ENCODE assay signal across 11 cellular contexts in the genomic region with DNA sequence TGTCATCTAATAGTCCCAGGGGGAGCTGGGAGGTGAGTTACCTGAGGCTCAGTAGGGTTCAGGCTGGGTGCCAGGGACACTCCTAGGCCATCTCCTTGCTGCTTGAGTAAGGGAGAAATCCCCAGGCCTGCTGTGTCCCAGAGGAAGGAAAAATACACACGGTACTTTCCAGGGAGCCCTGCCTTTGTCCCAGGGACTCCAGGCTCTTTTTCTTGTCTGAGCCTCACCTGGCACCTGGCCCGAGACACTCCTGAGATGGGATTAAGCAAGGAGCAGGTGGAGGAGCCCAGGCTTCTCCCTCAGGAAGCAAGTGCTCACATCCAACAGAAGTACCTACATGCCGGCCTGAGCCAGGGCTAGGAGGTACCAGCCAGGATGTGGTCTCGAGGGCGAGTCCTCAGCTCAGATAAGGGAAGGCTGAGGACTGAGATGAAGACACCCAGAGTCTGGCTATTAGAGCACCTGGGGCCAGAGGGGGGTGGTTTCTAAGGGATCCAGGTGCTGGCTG. TPM values are rescaled to one million over a fixed set of nuclear protein-coding genes. Genes with fewer than 3 reads are reported as not detected.
DNase-seq lines count a peak whose midpoint lies in the region; ATAC-seq, FAIRE-seq and TF ChIP-seq lines count a peak whose summit lies in the region.
"Had no signal": no experiment of that assay in that cellular context is flagged by ENCODE, and none has a peak within 500 bp of the region (broad histone marks: within the 10 kb centered on the region; RNA-seq: fewer than 3 reads in every experiment).

No MANE protein-coding gene starts in this region.

- peaks cover 8% of the 10 kb centered on the region for H3K36me3 Mint-ChIP-seq in stimulated activated naive CD8-positive, alpha-beta T cell treated with anti-CD3 and anti-CD28 coated beads, Interleukin-15, Interleukin-2, amounts not matched to agents 100 ng/mL and 50 ng/mL, for 24 hours (ENCODE audit: low read depth)
- H3K36me3 Mint-ChIP-seq in activated B cell treated with CpG ODN at 0.5 μM for 24 hours (ENCODE audit: low read depth) = peaks cover 9% of the 10 kb centered on the region

- H2AFZ ChIP-seq in keratinocyte (ENCODE audit: control insufficient read depth, low read length) = no peak overlapping the region

- H3K9me1 ChIP-seq in keratinocyte (ENCODE audit: control insufficient read depth, extremely low read depth, insufficient read depth, low read length) = no peaks in the 10 kb centered on the region

- dilution Hi-C loops in keratinocyte (cut with MboI; ENCODE audit: extremely low pct_ligation_motif_present, low sequenced_read_pairs) = no loop called here

- H3K27ac ChIP-seq in keratinocyte (ENCODE audit: control insufficient read depth, insufficient read depth, low read length) = peak overlapping the region; percentile 42
- peak overlapping the region; percentile 72 for H3K27ac ChIP-seq in vagina

- POLR2A ChIA-PET in activated B cell treated with CpG ODN at 0.5 μM for 24 hours (lab: Charles Lee) = interaction anchor here (0.6 to 16.7 kb wide), 6 partner anchors 10 to 38 kb away, joined by 3 to 946 read pairs (median 6); a partner anchor contains a TSS

- H3K79me2 ChIP-seq in keratinocyte (ENCODE audit: control insufficient read depth, insufficient read depth, low read length) = no peaks in the 10 kb centered on the region

- H3K4me3 ChIP-seq in keratinocyte (ENCODE audit: control insufficient read depth in 2 of 3, extremely low read depth in 1 of 3, insufficient read depth in 2 of 3, low read depth in 1 of 3, low read length in 3 of 3) = no peak overlapping the region
- peak overlapping the region; percentile 1 to 27 for H3K4me3 ChIP-seq in vagina

- H4K20me1 ChIP-seq in keratinocyte (ENCODE audit: control insufficient read depth, extremely low read depth, insufficient read depth, low read length) = no peaks in the 10 kb centered on the region

- peak; percentile 44 for FAIRE-seq in keratinocyte (lab: Jason Lieb, UNC)
- FAIRE-seq in H54 (lab: Jason Lieb, UNC) = no peak

- H3K36me3 ChIP-seq in keratinocyte (ENCODE audit: control insufficient read depth in 2 of 2, extremely low read depth in 1 of 2, insufficient read depth in 2 of 2, low read length in 2 of 2) (no peaks in the 10 kb centered on the region), vagina (no peaks in the 10 kb centered on the region)

- no peaks in the 10 kb centered on the region for H3K9me3 Mint-ChIP-seq in stimulated activated naive CD8-positive, alpha-beta T cell treated with anti-CD3 and anti-CD28 coated beads, Interleukin-15, Interleukin-2, amounts not matched to agents 100 ng/mL and 50 ng/mL, for 24 hours
- H3K9me3 Mint-ChIP-seq in activated B cell treated with CpG ODN at 0.5 μM for 24 hours = peaks cover 2% of the 10 kb centered on the region

- H3K4me2 ChIP-seq in keratinocyte (ENCODE audit: control insufficient read depth, extremely low read depth, insufficient read depth, low read depth, low read length) = peak overlapping the region; percentile 68

- H3K4me1 ChIP-seq in keratinocyte (ENCODE audit: control insufficient read depth, extremely low read depth, insufficient read depth, low read length) = peaks cover 41% of the 10 kb centered on the region
- peaks cover 42% of the 10 kb centered on the region for H3K4me1 ChIP-seq in vagina

- peaks cover 13% of the 10 kb centered on the region for H3K27me3 ChIP-seq in keratinocyte (ENCODE audit: control insufficient read depth, extremely low read depth, insufficient read depth, low read length)
- peaks cover 7% of the 10 kb centered on the region for H3K27me3 ChIP-seq in vagina

- intact Hi-C loops in activated B cell treated with CpG ODN at 0.5 μM for 24 hours (cut with micrococcal nuclease) (loop anchor here (1.0 to 10.0 kb wide), 6 partner anchors 13 to 580 kb away; a partner anchor contains a TSS), vagina (cut with DNase I) (loop anchor here (5.0 kb wide), 1 partner anchor 38 kb away; a partner anchor contains a TSS)

- no peak for DNase-seq in stimulated activated naive CD8-positive, alpha-beta T cell treated with anti-CD3 and anti-CD28 coated beads, Interleukin-15, Interleukin-2, amounts not matched to agents 100 U/mL and 50 U/mL, for 24 hours
- DNase-seq in activated B cell treated with CpG ODN at 0.5 μM for 24 hours (no peak), keratinocyte (ENCODE audit: low read depth, low spot score) (no peak), vagina (ENCODE audit: extremely low spot score in 2 of 2) (no peak), cerebellum (ENCODE audit: low spot score) (no peak), H54 (ENCODE audit: insufficient read length, low spot score) (no peak)
- DNase-seq: SIG-M5 had no signal

- ATAC-seq in stimulated activated naive CD8-positive, alpha-beta T cell treated with anti-CD3 and anti-CD28 coated beads, Interleukin-15, Interleukin-2, amounts not matched to agents 100 U/mL and 50 U/mL, for 24 hours = no peak
- ATAC-seq in activated B cell treated with CpG ODN at 0.5 μM for 24 hours (ENCODE audit: low read depth) = no peak
- no peak for ATAC-seq in GM18868 (IDR thresholded peaks at IDR 0.05; ENCODE audit: unreplicated experiment)

- TF ChIP-seq POLR2A in vagina (IDR thresholded peaks at IDR 0.05) = no peak
- TF ChIP-seq POLR2A in H54 (IDR thresholded peaks at IDR 0.05; ENCODE audit: low read depth, low read length) = no peak

- peaks cover 59% of the 10 kb centered on the region for H3K4me1 Mint-ChIP-seq in stimulated activated naive CD8-positive, alpha-beta T cell treated with anti-CD3 and anti-CD28 coated beads, Interleukin-15, Interleukin-2, amounts not matched to agents 100 ng/mL and 50 ng/mL, for 24 hours (ENCODE audit: low read depth)
- H3K4me1 Mint-ChIP-seq in activated B cell treated with CpG ODN at 0.5 μM for 24 hours = peaks cover 54% of the 10 kb centered on the region

- peak overlapping the region; percentile 46 for H3K27ac Mint-ChIP-seq in stimulated activated naive CD8-positive, alpha-beta T cell treated with anti-CD3 and anti-CD28 coated beads, Interleukin-15, Interleukin-2, amounts not matched to agents 100 ng/mL and 50 ng/mL, for 24 hours
- peak overlapping the region; percentile 82 for H3K27ac Mint-ChIP-seq in activated B cell treated with CpG ODN at 0.5 μM for 24 hours

- CTCF ChIA-PET in activated B cell treated with CpG ODN at 0.5 μM for 24 hours (lab: Charles Lee) = interaction anchor here (1.0 kb wide), 1 partner anchor 19 kb away, joined by 6 read pairs; a partner anchor contains a TSS

- peak overlapping the region; percentile 44 for H3K4me3 Mint-ChIP-seq in stimulated activated naive CD8-positive, alpha-beta T cell treated with anti-CD3 and anti-CD28 coated beads, Interleukin-15, Interleukin-2, amounts not matched to agents 100 ng/mL and 50 ng/mL, for 24 hours
- H3K4me3 Mint-ChIP-seq in activated B cell treated with CpG ODN at 0.5 μM for 24 hours = peak overlapping the region; percentile 52

- H3K9ac ChIP-seq in keratinocyte (ENCODE audit: control insufficient read depth, extremely low read depth, insufficient read depth, low read length) = peak overlapping the region; percentile 65

- no peaks in the 10 kb centered on the region for H3K27me3 Mint-ChIP-seq in stimulated activated naive CD8-positive, alpha-beta T cell treated with anti-CD3 and anti-CD28 coated beads, Interleukin-15, Interleukin-2, amounts not matched to agents 100 ng/mL and 50 ng/mL, for 24 hours
- no peaks in the 10 kb centered on the region for H3K27me3 Mint-ChIP-seq in activated B cell treated with CpG ODN at 0.5 μM for 24 hours

- TF ChIP-seq CTCF in activated B cell treated with CpG ODN at 0.5 μM for 24 hours (IDR thresholded peaks at IDR 0.05) = no peak
- TF ChIP-seq CTCF in keratinocyte (optimal IDR thresholded peaks at IDR 0.05 in 1 of 3, IDR thresholded peaks at IDR 0.05 in 1 of 3, conservative IDR thresholded peaks at IDR 0.05 in 1 of 3; ENCODE audit: extremely low read depth in 1 of 3, insufficient read depth in 2 of 3, low read length in 3 of 3) = no peak
- no peak for TF ChIP-seq CTCF in vagina (IDR thresholded peaks at IDR 0.05)

- H3K9me3 ChIP-seq in keratinocyte (ENCODE audit: control insufficient read depth, low read depth, low read length) (no peaks in the 10 kb centered on the region), vagina (no peaks in the 10 kb centered on the region)

RNA-seq across cellular contexts. Expression of a gene that starts 0.9 kb away (rescaled TPM):
- total RNA-seq in activated B cell treated with CpG ODN at 0.5 μM for 24 hours (4.9 and 5.2 TPM in 2 replicates), vagina (0.49 TPM), cerebellum (not detected)
- 0.01 to 0.08 TPM in 2 of 3 replicates, not detected in the other for polyA plus RNA-seq in keratinocyte
- not detected for polyA plus RNA-seq in keratinocyte (2011; ENCODE audit: low read depth)
- polyA plus RNA-seq in keratinocyte (2011; cell fraction: cytosol; rRNA removed) = 0.01 and 0.06 TPM in 2 replicates
- 0.19 and 0.45 TPM in 2 replicates for polyA plus RNA-seq in keratinocyte (2011; cell fraction: nucleus; rRNA removed)
- polyA plus RNA-seq in keratinocyte (2012; ENCODE audit: low replicate concordance) = 0.02 and 0.85 TPM in 2 replicates
- polyA minus RNA-seq in keratinocyte = 0.07 to 0.10 TPM in 2 of 3 replicates, not detected in the other
- not detected for polyA minus RNA-seq in keratinocyte (2011; cell fraction: cytosol; rRNA and poly(A)+ RNA removed)
- 0.16 and 0.32 TPM in 2 replicates for polyA minus RNA-seq in keratinocyte (2011; cell fraction: nucleus; rRNA and poly(A)+ RNA removed)
- polyA plus RNA-seq: right cardiac atrium had no signal

RNA-seq across cellular contexts. Expression of a gene that starts 15.0 kb away (rescaled TPM):
- total RNA-seq in activated B cell treated with CpG ODN at 0.5 μM for 24 hours (91.8 and 92.9 TPM in 2 replicates), vagina (82.0 TPM), cerebellum (2.3 TPM)
- 25.5 to 121 TPM (median 40.3 TPM) in 3 replicates for polyA plus RNA-seq in keratinocyte
- polyA plus RNA-seq in keratinocyte (2011; ENCODE audit: low read depth) = 14.1 TPM
- polyA plus RNA-seq in keratinocyte (2011; cell fraction: cytosol; rRNA removed) = 16.7 and 59.2 TPM in 2 replicates
- polyA plus RNA-seq in keratinocyte (2011; cell fraction: nucleus; rRNA removed) = 85.4 and 113 TPM in 2 replicates
- polyA plus RNA-seq in keratinocyte (2012; ENCODE audit: low replicate concordance) = 30.9 and 50.7 TPM in 2 replicates
- 18.9 to 60.1 TPM (median 23.8 TPM) in 3 replicates for polyA minus RNA-seq in keratinocyte
- polyA minus RNA-seq in keratinocyte (2011; cell fraction: cytosol; rRNA and poly(A)+ RNA removed) = 106 TPM
- polyA minus RNA-seq in keratinocyte (2011; cell fraction: nucleus; rRNA and poly(A)+ RNA removed) = 59.4 and 61.2 TPM in 2 replicates

RNA-seq across cellular contexts. Expression of a gene that starts 17.9 kb away (rescaled TPM):
- total RNA-seq in activated B cell treated with CpG ODN at 0.5 μM for 24 hours (not detected in 2 replicates), vagina (not detected), cerebellum (not detected)
- 0.17 to 0.36 TPM in 2 of 3 replicates, not detected in the other for polyA plus RNA-seq in keratinocyte
- 3.3 TPM for polyA plus RNA-seq in keratinocyte (2011; ENCODE audit: low read depth)
- 0.55 and 0.82 TPM in 2 replicates for polyA plus RNA-seq in keratinocyte (2011; cell fraction: cytosol; rRNA removed)
- 1.1 TPM in 1 of 2 replicates, not detected in the other for polyA plus RNA-seq in keratinocyte (2011; cell fraction: nucleus; rRNA removed)
- 0.92 TPM in 1 of 2 replicates, not detected in the other for polyA plus RNA-seq in keratinocyte (2012; ENCODE audit: low replicate concordance)
- not detected in 3 replicates for polyA minus RNA-seq in keratinocyte
- polyA minus RNA-seq in keratinocyte (2011; cell fraction: cytosol; rRNA and poly(A)+ RNA removed) = not detected
- not detected in 2 replicates for polyA minus RNA-seq in keratinocyte (2011; cell fraction: nucleus; rRNA and poly(A)+ RNA removed)
- total RNA-seq: right cardiac atrium, urinary bladder had no signal
- polyA plus RNA-seq: right cardiac atrium, urinary bladder had no signal

RNA-seq across cellular contexts. Expression of a gene that starts 19.4 kb away (rescaled TPM):
- 7.1 and 11.6 TPM in 2 replicates for total RNA-seq in activated B cell treated with CpG ODN at 0.5 μM for 24 hours
- 1.9 to 4.3 TPM (median 2.4 TPM) in 3 replicates for polyA plus RNA-seq in keratinocyte
- not detected for polyA plus RNA-seq in keratinocyte (2011; ENCODE audit: low read depth)
- polyA plus RNA-seq in keratinocyte (2011; cell fraction: cytosol; rRNA removed) = 2.5 and 2.6 TPM in 2 replicates
- 3.5 and 7.0 TPM in 2 replicates for polyA plus RNA-seq in keratinocyte (2011; cell fraction: nucleus; rRNA removed)
- polyA plus RNA-seq in keratinocyte (2012; ENCODE audit: low replicate concordance) = 2.2 and 5.1 TPM in 2 replicates
- polyA minus RNA-seq in keratinocyte = 1.4 to 2.1 TPM (median 1.5 TPM) in 3 replicates
- 9.8 TPM for polyA minus RNA-seq in keratinocyte (2011; cell fraction: cytosol; rRNA and poly(A)+ RNA removed)
- 1.3 and 1.9 TPM in 2 replicates for polyA minus RNA-seq in keratinocyte (2011; cell fraction: nucleus; rRNA and poly(A)+ RNA removed)
- total RNA-seq in vagina = 25.0 TPM
- total RNA-seq in cerebellum = not detected
- polyA plus RNA-seq: right cardiac atrium had no signal

RNA-seq across cellular contexts. Expression of a gene that starts 33.4 kb away (rescaled TPM):
- total RNA-seq in activated B cell treated with CpG ODN at 0.5 μM for 24 hours = 32.2 and 33.5 TPM in 2 replicates
- 10.2 to 14.6 TPM (median 11.0 TPM) in 3 replicates for polyA plus RNA-seq in keratinocyte
- 8.1 TPM for polyA plus RNA-seq in keratinocyte (2011; ENCODE audit: low read depth)
- polyA plus RNA-seq in keratinocyte (2011; cell fraction: cytosol; rRNA removed) = 2.4 and 2.9 TPM in 2 replicates
- polyA plus RNA-seq in keratinocyte (2011; cell fraction: nucleus; rRNA removed) = 73.1 and 83.0 TPM in 2 replicates
- polyA plus RNA-seq in keratinocyte (2012; ENCODE audit: low replicate concordance) = 7.1 and 24.2 TPM in 2 replicates
- 3.3 to 11.9 TPM (median 6.7 TPM) in 3 replicates for polyA minus RNA-seq in keratinocyte
- 3.3 TPM for polyA minus RNA-seq in keratinocyte (2011; cell fraction: cytosol; rRNA and poly(A)+ RNA removed)
- 8.8 and 13.7 TPM in 2 replicates for polyA minus RNA-seq in keratinocyte (2011; cell fraction: nucleus; rRNA and poly(A)+ RNA removed)
- 29.2 TPM for total RNA-seq in vagina
- 9.2 TPM for total RNA-seq in cerebellum

Comparison
In these comparisons a context has a peak if more than half of its experiments do, and no peak if none do; other contexts are left out.
1. H3K4me3 ChIP-seq: peak in vagina (2 of 2); none in keratinocyte (0 of 3).
2. RNA of a gene that starts 15.0 kb away (total RNA-seq): 91.8 to 92.9 TPM in activated B cell treated with CpG ODN at 0.5 μM for 24 hours and 82.0 TPM in vagina (single experiment); 2.3 TPM in cerebellum (single experiment); every median in the first group is over 10 times any median in the second.